27 cellular contexts compared by ENCODE assay signal in genomic region chr2:183040604-183041003, GRCh38.
"Had no signal": no experiment of that assay in that cellular context is flagged by ENCODE, and none has a peak within 500 bp of the region (broad histone marks: within the 10 kb centered on the region; RNA-seq: fewer than 3 reads in every experiment).

No MANE protein-coding gene starts in this region.

- ATAC-seq: stimulated activated effector memory CD8-positive, alpha-beta T cell treated with anti-CD3 and anti-CD28 coated beads, Interleukin-12 subunit alpha, Interleukin-12 subunit beta, amount 100 ng/mL, for 72 hours; stimulated activated memory B cell treated with anti-CD40 and anti-IgM and Interleukin-4, amounts not matched to agents 10 μg/mL and 1 μg/mL and 100 μg/mL, for 72 hours; stimulated activated naive B cell treated with anti-CD40 and anti-IgM and Interleukin-4, amounts not matched to agents 10 μg/mL and 1 μg/mL and 100 μg/mL, for 72 hours; stimulated activated naive CD8-positive, alpha-beta T cell treated with anti-CD3 and anti-CD28 coated beads, Interleukin-15, amount 100 ng/mL, for 72 hours; stimulated activated naive CD8-positive, alpha-beta T cell treated with anti-CD3 and anti-CD28 coated beads, Interleukin-15, Interleukin-2, amounts not matched to agents 100 U/mL and 50 U/mL, for 24 hours; upper lobe of right lung had no signal

- H3K36me3 ChIP-seq: stomach, suprapubic skin, thoracic aorta, thyroid gland, tibial artery, tibial nerve, transverse colon, upper lobe of left lung, upper lobe of right lung, uterus, vagina had no signal

- H3K4me3 ChIP-seq: stomach, suprapubic skin, testis, thoracic aorta, thyroid gland, tibial artery, tibial nerve, transverse colon, upper lobe of left lung, upper lobe of right lung, uterus, vagina had no signal

- FAIRE-seq: urothelium cell line had no signal

- H3K27ac ChIP-seq: stomach, suprapubic skin, testis, thyroid gland, tibial artery, tibial nerve, transverse colon, upper lobe of left lung, upper lobe of right lung, uterus, vagina had no signal

- H3K27me3 ChIP-seq: suprapubic skin, testis, thyroid gland, tibial artery, tibial nerve, uterus, vagina had no signal

- H3K9me3 ChIP-seq: stomach, suprapubic skin, testis, thoracic aorta, thyroid gland, tibial artery, tibial nerve, transverse colon, upper lobe of left lung, upper lobe of right lung, uterus, vagina had no signal

- DNase-seq: stimulated activated CD4-positive, alpha-beta T cell treated with anti-CD3 and anti-CD28 coated beads, Interleukin-2, amount 100 ng/mL, for 48 hours; stimulated activated CD4-positive, alpha-beta T cell treated with anti-CD3 and anti-CD28 coated beads, Interleukin-4, amount 100 ng/mL, for 1 hour; stimulated activated CD4-positive, alpha-beta T cell treated with anti-CD3 and anti-CD28 coated beads, Interleukin-4, amount 100 ng/mL, for 24 hours; stimulated activated CD4-positive, alpha-beta T cell treated with anti-CD3 and anti-CD28 coated beads, Interleukin-4, amount 100 ng/mL, for 4 hours; stimulated activated CD8-positive, alpha-beta memory T cell treated with anti-CD3 and anti-CD28 coated beads, Interleukin-4, amount 100 ng/mL, for 48 hours; stimulated activated naive B cell treated with anti-CD40 and anti-IgM and Interleukin-4, amounts not matched to agents 10 μg/mL and 1 μg/mL and 100 μg/mL, for 72 hours; stimulated activated naive CD4-positive, alpha-beta T cell; stimulated activated naive CD4-positive, alpha-beta T cell treated with Interleukin-2 at 50 U/mL for 16 hours; stimulated activated naive CD8-positive, alpha-beta T cell treated with anti-CD3 and anti-CD28 coated beads, Interleukin-15, amount 100 ng/mL, for 72 hours; stimulated activated naive CD8-positive, alpha-beta T cell treated with anti-CD3 and anti-CD28 coated beads, Interleukin-15, Interleukin-2, amounts not matched to agents 100 U/mL and 50 U/mL, for 24 hours; stomach; substantia nigra; testis; thyroid gland; tibial artery; transverse colon; trophoblast cell; upper lobe of left lung; upper lobe of right lung; uterus had no signal
